Comparison of ENCODE assay signal across 15 cellular contexts in genomic region chr21:42760977-42761751, GRCh38.
DNase-seq lines count a peak whose midpoint lies in the region; ATAC-seq and TF ChIP-seq lines count a peak whose summit lies in the region.
"Had no signal": no experiment of that assay in that cellular context is flagged by ENCODE, and none has a peak within 500 bp of the region (broad histone marks: within the 10 kb centered on the region; RNA-seq: fewer than 3 reads in every experiment).

No MANE protein-coding gene starts in this region.

- no peak overlapping the region for H2BK120ac ChIP-seq in neuronal stem cell (ENCODE audit: low read depth, low read length)

- no peak for TF ChIP-seq EP300 in gastroesophageal sphincter (IDR thresholded peaks at IDR 0.05)

- 40 to 51% methylated on average over 1 to 4 of the region's 21 CpGs for WGBS in gastroesophageal sphincter (ENCODE audit: low coverage in 1 of 2), 2 donors
- WGBS in neuronal stem cell (ENCODE audit: extremely low coverage in 2 of 2, insufficient read length in 2 of 2, insufficient replicate concordance in 1 of 2), 2 donors, result no CpG with 5 or more reads among the region's 21 CpGs

- H2BK5ac ChIP-seq in neuronal stem cell (ENCODE audit: low read length), result no peak overlapping the region

- peaks cover 1% of the 10 kb centered on the region for H3K79me1 ChIP-seq in neuronal stem cell (ENCODE audit: low read depth, low read length)

- TF ChIP-seq POLR2A in gastroesophageal sphincter (IDR thresholded peaks at IDR 0.05), result no peak

- no peak overlapping the region for H4K8ac ChIP-seq in neuronal stem cell (ENCODE audit: low read depth, low read length)

- no peak overlapping the region for H2AFZ ChIP-seq in neuronal stem cell (ENCODE audit: low read length)

- H3K14ac ChIP-seq in neuronal stem cell (ENCODE audit: low read length), result no peak overlapping the region

- no peak overlapping the region for H2BK12ac ChIP-seq in neuronal stem cell (ENCODE audit: low read length)

- H4K91ac ChIP-seq in neuronal stem cell (ENCODE audit: low read depth, low read length, poor library complexity), result no peak overlapping the region

- DNase-seq in NCI-H1092 (lab: John Stamatoyannopoulos, UW) (peak; percentile 21), NCI-H345 treated with DMSO at 0.1 percent for 48 hours (lab: John Stamatoyannopoulos, UW; ENCODE audit: unreplicated experiment) (peak; percentile 12), neuronal stem cell (ENCODE audit: low spot score) (no peak), osteocyte (ENCODE audit: extremely low spot score, unreplicated experiment) (no peak), GM03348 (ENCODE audit: low spot score) (no peak)
- DNase-seq in stimulated activated CD4-positive, alpha-beta T cell treated with anti-CD3 and anti-CD28 coated beads, Interleukin-2, amount 100 ng/mL, for 48 hours, result no peak
- DNase-seq: activated CD4-positive, alpha-beta T cell treated with anti-CD3 and anti-CD28 coated beads for 48 hours; activated naive CD8-positive, alpha-beta T cell treated with anti-CD3 and anti-CD28 coated beads, Interleukin-2, amount 10 ng/mL, durations not matched to agents 7 days and 5 days; activated T-cell treated with anti-CD3 and anti-CD28 coated beads, Interleukin-2, amount 50 U/mL, for 24 hours; psoas muscle; stimulated activated CD4-positive, alpha-beta T cell treated with anti-CD3 and anti-CD28 coated beads, Interleukin-1b, Interleukin-23, amount 100 ng/mL, for 48 hours; T-helper 2 cell; tibial artery had no signal

- peak overlapping the region in 1 of 4 donors; percentile 47 for H3K27ac ChIP-seq in gastroesophageal sphincter
- no peak overlapping the region for H3K27ac ChIP-seq in neuronal stem cell (replicated peaks; ENCODE audit: low read length)
- H3K27ac ChIP-seq: BLaER1 treated with 17β-estradiol and CSF1 and Interleukin-3, amounts not matched to agents 10 nM and 100 nM; psoas muscle; tibial artery had no signal

- ATAC-seq in gastroesophageal sphincter, result peak; percentile 47
- ATAC-seq: psoas muscle had no signal

- no peak overlapping the region for H3K4me2 ChIP-seq in neuronal stem cell (ENCODE audit: insufficient read depth, low read length, poor library complexity, severe bottlenecking)
- H3K4me2 ChIP-seq: BLaER1 treated with 17β-estradiol and CSF1 and Interleukin-3, amounts not matched to agents 10 nM and 100 nM had no signal

- no peak overlapping the region for H2AK5ac ChIP-seq in neuronal stem cell (ENCODE audit: low read depth, low read length)

- TF ChIP-seq CTCF in gastroesophageal sphincter (IDR thresholded peaks at IDR 0.05) (no peak), osteocyte (IDR thresholded peaks at IDR 0.05) (no peak)

- H3K4ac ChIP-seq in neuronal stem cell (ENCODE audit: low read length), result no peak overlapping the region

- H3K36me3 ChIP-seq in gastroesophageal sphincter (peaks cover 0 to 84% of the 10 kb centered on the region in 2 donors), neuronal stem cell (replicated peaks in 1 of 2; ENCODE audit: control insufficient read depth in 2 of 2, insufficient read depth in 2 of 2, low read length in 2 of 2) (peaks cover 55 to 65% of the 10 kb centered on the region in 2 donors)
- H3K36me3 ChIP-seq: BLaER1 treated with 17β-estradiol and CSF1 and Interleukin-3, amounts not matched to agents 10 nM and 100 nM had no signal

- H3K4me3 Mint-ChIP-seq in osteocyte (ENCODE audit: unreplicated experiment), result no peak overlapping the region
- H3K4me3 Mint-ChIP-seq: activated naive CD8-positive, alpha-beta T cell treated with anti-CD3 and anti-CD28 coated beads, Interleukin-2, amount 10 ng/mL, durations not matched to agents 7 days and 5 days; activated T-cell treated with anti-CD3 and anti-CD28 coated beads, Interleukin-2, amount 50 U/mL, for 24 hours had no signal

- H3K27ac Mint-ChIP-seq in osteocyte (ENCODE audit: unreplicated experiment), result no peak overlapping the region
- H3K27ac Mint-ChIP-seq: activated naive CD8-positive, alpha-beta T cell treated with anti-CD3 and anti-CD28 coated beads, Interleukin-2, amount 10 ng/mL, durations not matched to agents 7 days and 5 days had no signal

- H3K23ac ChIP-seq in neuronal stem cell (ENCODE audit: low read depth, low read length, poor library complexity), result peak overlapping the region; percentile 81

- no peak overlapping the region for H3K4me3 ChIP-seq in gastroesophageal sphincter
- H3K4me3 ChIP-seq in neuronal stem cell (ENCODE audit: low read length in 2 of 2), result no peak overlapping the region
- H3K4me3 ChIP-seq: BLaER1 treated with 17β-estradiol and CSF1 and Interleukin-3, amounts not matched to agents 10 nM and 100 nM; psoas muscle; tibial artery had no signal

- no peaks in the 10 kb centered on the region for H3K9me3 Mint-ChIP-seq in osteocyte (ENCODE audit: unreplicated experiment)
- H3K9me3 Mint-ChIP-seq: activated naive CD8-positive, alpha-beta T cell treated with anti-CD3 and anti-CD28 coated beads, Interleukin-2, amount 10 ng/mL, durations not matched to agents 7 days and 5 days; activated T-cell treated with anti-CD3 and anti-CD28 coated beads, Interleukin-2, amount 50 U/mL, for 24 hours had no signal

- H3K36me3 Mint-ChIP-seq in osteocyte (ENCODE audit: unreplicated experiment), result no peaks in the 10 kb centered on the region
- H3K36me3 Mint-ChIP-seq: activated naive CD8-positive, alpha-beta T cell treated with anti-CD3 and anti-CD28 coated beads, Interleukin-2, amount 10 ng/mL, durations not matched to agents 7 days and 5 days had no signal

- no peak overlapping the region for H3K18ac ChIP-seq in neuronal stem cell (ENCODE audit: low read length)

- H2BK15ac ChIP-seq in neuronal stem cell (ENCODE audit: low read length), result no peak overlapping the region

- H3K27me3 Mint-ChIP-seq in osteocyte (ENCODE audit: unreplicated experiment), result no peaks in the 10 kb centered on the region
- H3K27me3 Mint-ChIP-seq: activated naive CD8-positive, alpha-beta T cell treated with anti-CD3 and anti-CD28 coated beads, Interleukin-2, amount 10 ng/mL, durations not matched to agents 7 days and 5 days; activated T-cell treated with anti-CD3 and anti-CD28 coated beads, Interleukin-2, amount 50 U/mL, for 24 hours had no signal

- H3K27me3 ChIP-seq in gastroesophageal sphincter, result no peaks in the 10 kb centered on the region
- H3K27me3 ChIP-seq in neuronal stem cell (ENCODE audit: control insufficient read depth in 3 of 3, insufficient read depth in 3 of 3, low read depth in 1 of 3, low read length in 3 of 3), result no peaks in the 10 kb centered on the region

- H3K4me1 Mint-ChIP-seq in osteocyte (ENCODE audit: unreplicated experiment), result no peaks in the 10 kb centered on the region
- H3K4me1 Mint-ChIP-seq: activated naive CD8-positive, alpha-beta T cell treated with anti-CD3 and anti-CD28 coated beads, Interleukin-2, amount 10 ng/mL, durations not matched to agents 7 days and 5 days had no signal

- H3K4me1 ChIP-seq in gastroesophageal sphincter (peaks cover 0 to 7% (median 0%) of the 10 kb centered on the region in 3 donors), neuronal stem cell (ENCODE audit: control insufficient read depth in 2 of 2, insufficient read depth in 1 of 2, low read depth in 1 of 2, low read length in 2 of 2) (no peaks in the 10 kb centered on the region)
- H3K4me1 ChIP-seq: psoas muscle, tibial artery had no signal

- no peaks in the 10 kb centered on the region for H3K9me3 ChIP-seq in gastroesophageal sphincter
- no peaks in the 10 kb centered on the region for H3K9me3 ChIP-seq in neuronal stem cell (replicated peaks in 1 of 2; ENCODE audit: control insufficient read depth in 2 of 2, insufficient read depth in 1 of 2, low read depth in 1 of 2, low read length in 2 of 2)
- H3K9me3 ChIP-seq: BLaER1 treated with 17β-estradiol and CSF1 and Interleukin-3, amounts not matched to agents 10 nM and 100 nM; psoas muscle; tibial artery had no signal

- H3K9ac ChIP-seq in neuronal stem cell (ENCODE audit: low read depth, low read length, poor library complexity), result peak overlapping the region; percentile 15
- H3K9ac ChIP-seq: BLaER1 treated with 17β-estradiol and CSF1 and Interleukin-3, amounts not matched to agents 10 nM and 100 nM had no signal

Comparison
In these comparisons a context has a peak if more than half of its experiments do, and no peak if none do; other contexts are left out.
1. DNase-seq: peak in NCI-H1092 (single experiment) and NCI-H345 treated with DMSO at 0.1 percent for 48 hours (single experiment); none in neuronal stem cell (single experiment), osteocyte (single experiment), stimulated activated CD4-positive, alpha-beta T cell treated with anti-CD3 and anti-CD28 coated beads, Interleukin-2, amount 100 ng/mL, for 48 hours (0 of 2) and GM03348 (single experiment).